ENCODE assay signal across 1 cellular context in genomic region chr1:53238197-53239155, GRCh38.
A peak's percentile ranks its signal among the peaks of the same experiment; 100 is the strongest.
TF ChIP-seq lines count a peak whose summit lies in the region.

Gene MAGOH (minus strand): TSS chr1:53238518. CDS start chr1:53238448, 70 bp downstream.

TF ChIP-seq in A549, 52 proteins besides CTCF, POLR2A, EP300 and RAD21 (continued from another document):
- TF ChIP-seq, protein P1, sequence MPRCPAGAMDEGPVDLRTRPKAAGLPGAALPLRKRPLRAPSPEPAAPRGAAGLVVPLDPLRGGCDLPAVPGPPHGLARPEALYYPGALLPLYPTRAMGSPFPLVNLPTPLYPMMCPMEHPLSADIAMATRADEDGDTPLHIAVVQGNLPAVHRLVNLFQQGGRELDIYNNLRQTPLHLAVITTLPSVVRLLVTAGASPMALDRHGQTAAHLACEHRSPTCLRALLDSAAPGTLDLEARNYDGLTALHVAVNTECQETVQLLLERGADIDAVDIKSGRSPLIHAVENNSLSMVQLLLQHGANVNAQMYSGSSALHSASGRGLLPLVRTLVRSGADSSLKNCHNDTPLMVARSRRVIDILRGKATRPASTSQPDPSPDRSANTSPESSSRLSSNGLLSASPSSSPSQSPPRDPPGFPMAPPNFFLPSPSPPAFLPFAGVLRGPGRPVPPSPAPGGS (IDR thresholded peaks at IDR 0.05), result peak; percentile 66; the same call in 1 of the 3 replicates
- no peak for TF ChIP-seq MAFK (IDR thresholded peaks at IDR 0.05; ENCODE audit: partially characterized antibody)
- no peak for TF ChIP-seq ZSCAN20 (CRISPR knock-in tag; IDR thresholded peaks at IDR 0.05)
